ENCODE assay signal across 1 cellular context in the genomic region with DNA sequence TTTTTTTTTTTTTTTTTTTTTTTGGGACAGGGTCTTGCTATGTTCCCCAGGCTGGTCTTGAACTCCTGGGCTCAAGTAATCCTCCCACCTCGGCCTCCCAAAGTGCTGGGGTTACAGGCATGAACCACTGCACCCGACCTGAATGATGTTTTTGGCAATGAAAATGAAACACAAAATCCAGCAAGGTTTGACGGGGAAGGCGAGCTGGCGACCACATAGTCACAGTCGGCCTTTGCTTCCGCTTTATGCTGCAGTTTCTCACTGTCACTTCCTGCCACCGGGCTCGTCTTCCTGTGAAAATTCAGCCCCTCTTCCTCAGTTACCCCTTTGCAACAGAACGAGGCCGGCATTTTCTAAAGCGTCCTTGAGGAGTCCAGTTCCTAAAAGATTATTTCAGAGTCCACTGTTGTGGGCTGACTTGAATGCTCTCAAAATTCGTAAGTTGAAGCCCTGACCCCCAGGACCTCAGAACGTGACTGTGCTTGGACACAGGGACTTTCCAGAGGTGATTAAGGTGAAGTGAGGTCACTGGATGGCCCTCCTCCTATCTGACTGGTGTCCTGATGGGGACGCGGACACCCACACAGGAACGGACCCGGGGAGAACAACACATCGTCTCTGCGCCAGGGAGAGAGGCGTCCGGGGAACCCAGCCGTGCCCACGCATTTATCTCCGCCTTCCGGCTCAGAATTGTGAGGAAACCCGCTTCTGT.
TF ChIP-seq lines count a peak whose summit lies in the region.

No MANE protein-coding gene starts in this region.

TF ChIP-seq in HepG2, 621 proteins besides CTCF, POLR2A, EP300 and RAD21 (continued from another document and continues in another):
- TF ChIP-seq ZNF816 (CRISPR knock-in tag; IDR thresholded peaks at IDR 0.05; ENCODE audit: borderline replicate concordance): no peak
- TF ChIP-seq, protein P1, sequence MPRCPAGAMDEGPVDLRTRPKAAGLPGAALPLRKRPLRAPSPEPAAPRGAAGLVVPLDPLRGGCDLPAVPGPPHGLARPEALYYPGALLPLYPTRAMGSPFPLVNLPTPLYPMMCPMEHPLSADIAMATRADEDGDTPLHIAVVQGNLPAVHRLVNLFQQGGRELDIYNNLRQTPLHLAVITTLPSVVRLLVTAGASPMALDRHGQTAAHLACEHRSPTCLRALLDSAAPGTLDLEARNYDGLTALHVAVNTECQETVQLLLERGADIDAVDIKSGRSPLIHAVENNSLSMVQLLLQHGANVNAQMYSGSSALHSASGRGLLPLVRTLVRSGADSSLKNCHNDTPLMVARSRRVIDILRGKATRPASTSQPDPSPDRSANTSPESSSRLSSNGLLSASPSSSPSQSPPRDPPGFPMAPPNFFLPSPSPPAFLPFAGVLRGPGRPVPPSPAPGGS (CRISPR knock-in tag; IDR thresholded peaks at IDR 0.05): no peak
- no peak for TF ChIP-seq MLLT10 (CRISPR knock-in tag; IDR thresholded peaks at IDR 0.05)
- no peak for TF ChIP-seq ZNF207 (IDR thresholded peaks at IDR 0.05; ENCODE audit: borderline replicate concordance)
- TF ChIP-seq, protein P2, sequence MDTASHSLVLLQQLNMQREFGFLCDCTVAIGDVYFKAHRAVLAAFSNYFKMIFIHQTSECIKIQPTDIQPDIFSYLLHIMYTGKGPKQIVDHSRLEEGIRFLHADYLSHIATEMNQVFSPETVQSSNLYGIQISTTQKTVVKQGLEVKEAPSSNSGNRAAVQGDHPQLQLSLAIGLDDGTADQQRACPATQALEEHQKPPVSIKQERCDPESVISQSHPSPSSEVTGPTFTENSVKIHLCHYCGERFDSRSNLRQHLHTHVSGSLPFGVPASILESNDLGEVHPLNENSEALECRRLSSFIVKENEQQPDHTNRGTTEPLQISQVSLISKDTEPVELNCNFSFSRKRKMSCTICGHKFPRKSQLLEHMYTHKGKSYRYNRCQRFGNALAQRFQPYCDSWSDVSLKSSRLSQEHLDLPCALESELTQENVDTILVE (CRISPR knock-in tag; IDR thresholded peaks at IDR 0.05): no peak
- no peak for TF ChIP-seq ZNF333 (CRISPR knock-in tag; IDR thresholded peaks at IDR 0.05; ENCODE audit: borderline replicate concordance)
- TF ChIP-seq SMC3 (IDR thresholded peaks at IDR 0.05; ENCODE audit: low read length): no peak
- TF ChIP-seq, protein P3, sequence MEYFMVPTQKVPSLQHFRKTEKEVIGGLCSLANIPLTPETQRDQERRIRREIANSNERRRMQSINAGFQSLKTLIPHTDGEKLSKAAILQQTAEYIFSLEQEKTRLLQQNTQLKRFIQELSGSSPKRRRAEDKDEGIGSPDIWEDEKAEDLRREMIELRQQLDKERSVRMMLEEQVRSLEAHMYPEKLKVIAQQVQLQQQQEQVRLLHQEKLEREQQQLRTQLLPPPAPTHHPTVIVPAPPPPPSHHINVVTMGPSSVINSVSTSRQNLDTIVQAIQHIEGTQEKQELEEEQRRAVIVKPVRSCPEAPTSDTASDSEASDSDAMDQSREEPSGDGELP (IDR thresholded peaks at IDR 0.05; ENCODE audit: borderline replicate concordance, low read depth): no peak
- TF ChIP-seq, protein P4, sequence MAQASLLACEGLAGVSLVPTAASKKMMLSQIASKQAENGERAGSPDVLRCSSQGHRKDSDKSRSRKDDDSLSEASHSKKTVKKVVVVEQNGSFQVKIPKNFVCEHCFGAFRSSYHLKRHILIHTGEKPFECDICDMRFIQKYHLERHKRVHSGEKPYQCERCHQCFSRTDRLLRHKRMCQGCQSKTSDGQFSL (CRISPR knock-in tag; IDR thresholded peaks at IDR 0.05): no peak
- TF ChIP-seq, protein P5, sequence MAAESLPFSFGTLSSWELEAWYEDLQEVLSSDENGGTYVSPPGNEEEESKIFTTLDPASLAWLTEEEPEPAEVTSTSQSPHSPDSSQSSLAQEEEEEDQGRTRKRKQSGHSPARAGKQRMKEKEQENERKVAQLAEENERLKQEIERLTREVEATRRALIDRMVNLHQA (CRISPR knock-in tag; IDR thresholded peaks at IDR 0.05): no peak
- TF ChIP-seq SNRNP70 (IDR thresholded peaks at IDR 0.05; ENCODE audit: low read depth, low read length): no peak
- TF ChIP-seq AGO2 (optimal IDR thresholded peaks at IDR 0.05; ENCODE audit: low read depth, low read length): no peak
- no peak for TF ChIP-seq ZNF331 (CRISPR knock-in tag; IDR thresholded peaks at IDR 0.05)
- TF ChIP-seq ZSCAN30 (CRISPR knock-in tag; IDR thresholded peaks at IDR 0.05): no peak
- TF ChIP-seq MYC (CRISPR knock-in tag; IDR thresholded peaks at IDR 0.05; ENCODE audit: borderline replicate concordance): peak; percentile 44; the same call in 1 of the 2 replicates
- no peak for TF ChIP-seq HNRNPUL1 (IDR thresholded peaks at IDR 0.05; ENCODE audit: low read depth, low read length)
- TF ChIP-seq, protein P6, sequence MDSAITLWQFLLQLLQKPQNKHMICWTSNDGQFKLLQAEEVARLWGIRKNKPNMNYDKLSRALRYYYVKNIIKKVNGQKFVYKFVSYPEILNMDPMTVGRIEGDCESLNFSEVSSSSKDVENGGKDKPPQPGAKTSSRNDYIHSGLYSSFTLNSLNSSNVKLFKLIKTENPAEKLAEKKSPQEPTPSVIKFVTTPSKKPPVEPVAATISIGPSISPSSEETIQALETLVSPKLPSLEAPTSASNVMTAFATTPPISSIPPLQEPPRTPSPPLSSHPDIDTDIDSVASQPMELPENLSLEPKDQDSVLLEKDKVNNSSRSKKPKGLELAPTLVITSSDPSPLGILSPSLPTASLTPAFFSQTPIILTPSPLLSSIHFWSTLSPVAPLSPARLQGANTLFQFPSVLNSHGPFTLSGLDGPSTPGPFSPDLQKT (CRISPR knock-in tag; IDR thresholded peaks at IDR 0.05; ENCODE audit: borderline replicate concordance): no peak
- TF ChIP-seq, protein P7, sequence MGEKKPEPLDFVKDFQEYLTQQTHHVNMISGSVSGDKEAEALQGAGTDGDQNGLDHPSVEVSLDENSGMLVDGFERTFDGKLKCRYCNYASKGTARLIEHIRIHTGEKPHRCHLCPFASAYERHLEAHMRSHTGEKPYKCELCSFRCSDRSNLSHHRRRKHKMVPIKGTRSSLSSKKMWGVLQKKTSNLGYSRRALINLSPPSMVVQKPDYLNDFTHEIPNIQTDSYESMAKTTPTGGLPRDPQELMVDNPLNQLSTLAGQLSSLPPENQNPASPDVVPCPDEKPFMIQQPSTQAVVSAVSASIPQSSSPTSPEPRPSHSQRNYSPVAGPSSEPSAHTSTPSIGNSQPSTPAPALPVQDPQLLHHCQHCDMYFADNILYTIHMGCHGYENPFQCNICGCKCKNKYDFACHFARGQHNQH (CRISPR knock-in tag; IDR thresholded peaks at IDR 0.05): peak; percentile 63; the same call in 1 of the 2 replicates
- TF ChIP-seq RFX5 (IDR thresholded peaks at IDR 0.05; ENCODE audit: low read depth, low read length): no peak
- TF ChIP-seq ZNF737 (CRISPR knock-in tag; IDR thresholded peaks at IDR 0.05; ENCODE audit: borderline replicate concordance): no peak
- no peak for TF ChIP-seq SETDB1 (CRISPR knock-in tag; IDR thresholded peaks at IDR 0.05; ENCODE audit: borderline replicate concordance)
- TF ChIP-seq, protein P8, sequence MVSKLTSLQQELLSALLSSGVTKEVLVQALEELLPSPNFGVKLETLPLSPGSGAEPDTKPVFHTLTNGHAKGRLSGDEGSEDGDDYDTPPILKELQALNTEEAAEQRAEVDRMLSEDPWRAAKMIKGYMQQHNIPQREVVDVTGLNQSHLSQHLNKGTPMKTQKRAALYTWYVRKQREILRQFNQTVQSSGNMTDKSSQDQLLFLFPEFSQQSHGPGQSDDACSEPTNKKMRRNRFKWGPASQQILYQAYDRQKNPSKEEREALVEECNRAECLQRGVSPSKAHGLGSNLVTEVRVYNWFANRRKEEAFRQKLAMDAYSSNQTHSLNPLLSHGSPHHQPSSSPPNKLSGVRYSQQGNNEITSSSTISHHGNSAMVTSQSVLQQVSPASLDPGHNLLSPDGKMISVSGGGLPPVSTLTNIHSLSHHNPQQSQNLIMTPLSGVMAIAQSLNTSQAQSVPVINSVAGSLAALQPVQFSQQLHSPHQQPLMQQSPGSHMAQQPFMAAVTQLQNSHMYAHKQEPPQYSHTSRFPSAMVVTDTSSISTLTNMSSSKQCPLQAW (CRISPR knock-in tag; IDR thresholded peaks at IDR 0.05): peak; percentile 27; the same call in 1 of the 2 replicates
- TF ChIP-seq ATF7-NPFF (CRISPR knock-in tag; IDR thresholded peaks at IDR 0.05; ENCODE audit: low read depth): no peak
- no peak for TF ChIP-seq ZNF101 (CRISPR knock-in tag; IDR thresholded peaks at IDR 0.05; ENCODE audit: borderline replicate concordance, low read depth)
- TF ChIP-seq PHF21A (CRISPR knock-in tag; IDR thresholded peaks at IDR 0.05): no peak
- no peak for TF ChIP-seq NCOR1 (IDR thresholded peaks at IDR 0.05; ENCODE audit: borderline replicate concordance, low read length)
- no peak for TF ChIP-seq TCF12 (IDR thresholded peaks at IDR 0.05)
- TF ChIP-seq TCF12 (CRISPR knock-in tag; IDR thresholded peaks at IDR 0.05): no peak
- TF ChIP-seq GATAD1 (CRISPR knock-in tag; IDR thresholded peaks at IDR 0.05): peak; percentile 78
- peak; percentile 53; the same call in 1 of the 2 replicates for TF ChIP-seq PITX1 (CRISPR knock-in tag; IDR thresholded peaks at IDR 0.05)
- TF ChIP-seq ZSCAN25 (CRISPR knock-in tag; IDR thresholded peaks at IDR 0.05): peak; percentile 38; the same call in 1 of the 2 replicates
- TF ChIP-seq, protein P9, sequence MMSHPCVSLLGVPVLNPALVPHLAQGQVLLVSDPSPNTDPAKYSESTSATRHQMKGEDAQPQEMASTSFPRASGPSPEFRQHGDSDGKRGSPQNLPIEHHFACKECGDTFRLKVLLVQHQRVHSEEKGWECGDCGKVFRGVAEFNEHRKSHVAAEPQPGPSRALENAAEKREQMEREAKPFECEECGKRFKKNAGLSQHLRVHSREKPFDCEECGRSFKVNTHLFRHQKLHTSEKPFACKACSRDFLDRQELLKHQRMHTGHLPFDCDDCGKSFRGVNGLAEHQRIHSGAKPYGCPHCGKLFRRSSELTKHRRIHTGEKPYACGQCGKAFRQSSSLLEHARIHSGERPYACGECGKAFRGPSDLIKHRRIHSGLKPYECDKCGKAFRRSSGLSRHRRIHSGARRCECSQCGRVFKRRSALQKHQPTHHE (CRISPR knock-in tag; IDR thresholded peaks at IDR 0.05; ENCODE audit: borderline replicate concordance): no peak
- no peak for TF ChIP-seq FOSL2 (CRISPR knock-in tag; IDR thresholded peaks at IDR 0.05)
- peak; percentile 7; the same call in 1 of the 2 replicates for TF ChIP-seq ZMYM3 (CRISPR knock-in tag; IDR thresholded peaks at IDR 0.05)
- TF ChIP-seq ZNF382 (CRISPR knock-in tag; IDR thresholded peaks at IDR 0.05; ENCODE audit: borderline replicate concordance): no peak
- no peak for TF ChIP-seq NFE2 (CRISPR knock-in tag; IDR thresholded peaks at IDR 0.05)
- TF ChIP-seq MED8 (CRISPR knock-in tag; IDR thresholded peaks at IDR 0.05; ENCODE audit: insufficient replicate concordance): no peak
- TF ChIP-seq, protein P10, sequence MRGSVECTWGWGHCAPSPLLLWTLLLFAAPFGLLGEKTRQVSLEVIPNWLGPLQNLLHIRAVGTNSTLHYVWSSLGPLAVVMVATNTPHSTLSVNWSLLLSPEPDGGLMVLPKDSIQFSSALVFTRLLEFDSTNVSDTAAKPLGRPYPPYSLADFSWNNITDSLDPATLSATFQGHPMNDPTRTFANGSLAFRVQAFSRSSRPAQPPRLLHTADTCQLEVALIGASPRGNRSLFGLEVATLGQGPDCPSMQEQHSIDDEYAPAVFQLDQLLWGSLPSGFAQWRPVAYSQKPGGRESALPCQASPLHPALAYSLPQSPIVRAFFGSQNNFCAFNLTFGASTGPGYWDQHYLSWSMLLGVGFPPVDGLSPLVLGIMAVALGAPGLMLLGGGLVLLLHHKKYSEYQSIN (CRISPR knock-in tag; IDR thresholded peaks at IDR 0.05; ENCODE audit: borderline replicate concordance): no peak
- TF ChIP-seq, protein P11, sequence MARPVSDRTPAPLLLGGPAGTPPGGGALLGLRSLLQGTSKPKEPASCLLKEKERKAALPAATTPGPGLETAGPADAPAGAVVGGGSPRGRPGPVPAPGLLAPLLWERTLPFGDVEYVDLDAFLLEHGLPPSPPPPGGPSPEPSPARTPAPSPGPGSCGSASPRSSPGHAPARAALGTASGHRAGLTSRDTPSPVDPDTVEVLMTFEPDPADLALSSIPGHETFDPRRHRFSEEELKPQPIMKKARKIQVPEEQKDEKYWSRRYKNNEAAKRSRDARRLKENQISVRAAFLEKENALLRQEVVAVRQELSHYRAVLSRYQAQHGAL (CRISPR knock-in tag; IDR thresholded peaks at IDR 0.05; ENCODE audit: not compliant biosample characterization): no peak
- TF ChIP-seq TARDBP (CRISPR knock-in tag; IDR thresholded peaks at IDR 0.05): no peak
- no peak; the same call in none of the 2 replicates for TF ChIP-seq CEBPG (CRISPR knock-in tag; IDR thresholded peaks at IDR 0.05)
- no peak for TF ChIP-seq ZNF570 (CRISPR knock-in tag; IDR thresholded peaks at IDR 0.05; ENCODE audit: borderline replicate concordance)
- TF ChIP-seq ZNF614 (CRISPR knock-in tag; IDR thresholded peaks at IDR 0.05; ENCODE audit: borderline replicate concordance): 0 out of 2 replicates have a peak, but pooled peaks have one; percentile 46
- TF ChIP-seq, protein P12, sequence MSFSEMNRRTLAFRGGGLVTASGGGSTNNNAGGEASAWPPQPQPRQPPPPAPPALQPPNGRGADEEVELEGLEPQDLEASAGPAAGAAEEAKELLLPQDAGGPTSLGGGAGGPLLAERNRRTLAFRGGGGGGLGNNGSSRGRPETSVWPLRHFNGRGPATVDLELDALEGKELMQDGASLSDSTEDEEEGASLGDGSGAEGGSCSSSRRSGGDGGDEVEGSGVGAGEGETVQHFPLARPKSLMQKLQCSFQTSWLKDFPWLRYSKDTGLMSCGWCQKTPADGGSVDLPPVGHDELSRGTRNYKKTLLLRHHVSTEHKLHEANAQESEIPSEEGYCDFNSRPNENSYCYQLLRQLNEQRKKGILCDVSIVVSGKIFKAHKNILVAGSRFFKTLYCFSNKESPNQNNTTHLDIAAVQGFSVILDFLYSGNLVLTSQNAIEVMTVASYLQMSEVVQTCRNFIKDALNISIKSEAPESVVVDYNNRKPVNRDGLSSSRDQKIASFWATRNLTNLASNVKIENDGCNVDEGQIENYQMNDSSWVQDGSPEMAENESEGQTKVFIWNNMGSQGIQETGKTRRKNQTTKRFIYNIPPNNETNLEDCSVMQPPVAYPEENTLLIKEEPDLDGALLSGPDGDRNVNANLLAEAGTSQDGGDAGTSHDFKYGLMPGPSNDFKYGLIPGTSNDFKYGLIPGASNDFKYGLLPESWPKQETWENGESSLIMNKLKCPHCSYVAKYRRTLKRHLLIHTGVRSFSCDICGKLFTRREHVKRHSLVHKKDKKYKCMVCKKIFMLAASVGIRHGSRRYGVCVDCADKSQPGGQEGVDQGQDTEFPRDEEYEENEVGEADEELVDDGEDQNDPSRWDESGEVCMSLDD (CRISPR knock-in tag; IDR thresholded peaks at IDR 0.05; ENCODE audit: borderline replicate concordance): no peak
- no peak for TF ChIP-seq ZNF446 (CRISPR knock-in tag; IDR thresholded peaks at IDR 0.05)
- TF ChIP-seq KMT2B (CRISPR knock-in tag; IDR thresholded peaks at IDR 0.05): peak; percentile 70
- 0 out of 2 replicates have a peak, but pooled peaks have one; percentile 23 for TF ChIP-seq ZNF766 (CRISPR knock-in tag; IDR thresholded peaks at IDR 0.05; ENCODE audit: borderline replicate concordance)
- TF ChIP-seq ZNF564 (CRISPR knock-in tag; IDR thresholded peaks at IDR 0.05): no peak
